ENCODE assay signal across 1 cellular context in genomic region chr7:92798517-92799249, GRCh38.
A peak's percentile ranks its signal among the peaks of the same experiment; 100 is the strongest.
TF ChIP-seq lines count a peak whose summit lies in the region.

No MANE protein-coding gene starts in this region.

TF ChIP-seq in K562, 482 proteins besides CTCF, POLR2A, EP300 and RAD21 (continued from another document):
- TF ChIP-seq, protein P1, sequence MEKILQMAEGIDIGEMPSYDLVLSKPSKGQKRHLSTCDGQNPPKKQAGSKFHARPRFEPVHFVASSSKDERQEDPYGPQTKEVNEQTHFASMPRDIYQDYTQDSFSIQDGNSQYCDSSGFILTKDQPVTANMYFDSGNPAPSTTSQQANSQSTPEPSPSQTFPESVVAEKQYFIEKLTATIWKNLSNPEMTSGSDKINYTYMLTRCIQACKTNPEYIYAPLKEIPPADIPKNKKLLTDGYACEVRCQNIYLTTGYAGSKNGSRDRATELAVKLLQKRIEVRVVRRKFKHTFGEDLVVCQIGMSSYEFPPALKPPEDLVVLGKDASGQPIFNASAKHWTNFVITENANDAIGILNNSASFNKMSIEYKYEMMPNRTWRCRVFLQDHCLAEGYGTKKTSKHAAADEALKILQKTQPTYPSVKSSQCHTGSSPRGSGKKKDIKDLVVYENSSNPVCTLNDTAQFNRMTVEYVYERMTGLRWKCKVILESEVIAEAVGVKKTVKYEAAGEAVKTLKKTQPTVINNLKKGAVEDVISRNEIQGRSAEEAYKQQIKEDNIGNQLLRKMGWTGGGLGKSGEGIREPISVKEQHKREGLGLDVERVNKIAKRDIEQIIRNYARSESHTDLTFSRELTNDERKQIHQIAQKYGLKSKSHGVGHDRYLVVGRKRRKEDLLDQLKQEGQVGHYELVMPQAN (IDR thresholded peaks at IDR 0.05; ENCODE audit: borderline replicate concordance): no peak
- no peak for TF ChIP-seq ZNF354B (CRISPR knock-in tag; IDR thresholded peaks at IDR 0.05)
- TF ChIP-seq RFX1 (IDR thresholded peaks at IDR 0.05): peak; percentile 42
- TF ChIP-seq ZNF133 (CRISPR knock-in tag; IDR thresholded peaks at IDR 0.05): no peak
- no peak for TF ChIP-seq POU5F1 (IDR thresholded peaks at IDR 0.05; ENCODE audit: borderline replicate concordance, low read depth, low read length, partially characterized antibody)
- TF ChIP-seq, protein P2, sequence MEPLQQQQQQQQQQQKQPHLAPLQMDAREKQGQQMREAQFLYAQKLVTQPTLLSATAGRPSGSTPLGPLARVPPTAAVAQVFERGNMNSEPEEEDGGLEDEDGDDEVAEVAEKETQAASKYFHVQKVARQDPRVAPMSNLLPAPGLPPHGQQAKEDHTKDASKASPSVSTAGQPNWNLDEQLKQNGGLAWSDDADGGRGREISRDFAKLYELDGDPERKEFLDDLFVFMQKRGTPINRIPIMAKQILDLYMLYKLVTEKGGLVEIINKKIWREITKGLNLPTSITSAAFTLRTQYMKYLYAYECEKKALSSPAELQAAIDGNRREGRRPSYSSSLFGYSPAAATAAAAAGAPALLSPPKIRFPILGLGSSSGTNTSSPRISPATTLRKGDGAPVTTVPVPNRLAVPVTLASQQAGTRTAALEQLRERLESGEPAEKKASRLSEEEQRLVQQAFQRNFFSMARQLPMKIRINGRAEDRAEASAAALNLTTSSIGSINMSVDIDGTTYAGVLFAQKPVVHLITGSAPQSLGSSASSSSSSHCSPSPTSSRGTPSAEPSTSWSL (CRISPR knock-in tag; IDR thresholded peaks at IDR 0.05; ENCODE audit: borderline replicate concordance): no peak
- peak; percentile 80; the same call in 1 of the 2 replicates for TF ChIP-seq MTA1 (IDR thresholded peaks at IDR 0.05; ENCODE audit: borderline replicate concordance)
- no peak for TF ChIP-seq ZNF263 (CRISPR knock-in tag; IDR thresholded peaks at IDR 0.05; ENCODE audit: borderline replicate concordance)
- TF ChIP-seq CXXC5 (CRISPR knock-in tag; IDR thresholded peaks at IDR 0.05): no peak
- TF ChIP-seq SP1 (CRISPR knock-in tag; IDR thresholded peaks at IDR 0.05): no peak
- no peak for TF ChIP-seq TCF3 (CRISPR knock-in tag; IDR thresholded peaks at IDR 0.05)
- no peak for TF ChIP-seq NR2C1 (IDR thresholded peaks at IDR 0.05)
- no peak for TF ChIP-seq NR2C1 (tag; IDR thresholded peaks at IDR 0.05)
- TF ChIP-seq MEF2D (tag; conservative IDR thresholded peaks at IDR 0.05; ENCODE audit: low read depth): no peak
- no peak for TF ChIP-seq HNRNPUL1 (IDR thresholded peaks at IDR 0.05; ENCODE audit: low read length)
- peak; percentile 94 for TF ChIP-seq SPI1 (IDR thresholded peaks at IDR 0.05; ENCODE audit: borderline replicate concordance, low read depth, low read length)
- peak; percentile 73 for TF ChIP-seq ZNF316 (IDR thresholded peaks at IDR 0.05)
- no peak for TF ChIP-seq ZNF699 (CRISPR knock-in tag; IDR thresholded peaks at IDR 0.05; ENCODE audit: insufficient replicate concordance)
- 0 out of 2 replicates have a peak, but pooled peaks have one; percentile 55 for TF ChIP-seq FOXJ2 (tag; IDR thresholded peaks at IDR 0.05)
- 0 out of 2 replicates have a peak, but pooled peaks have one; percentile 47 for TF ChIP-seq DPF2 (IDR thresholded peaks at IDR 0.05)
- no peak for TF ChIP-seq MTF1 (CRISPR knock-in tag; IDR thresholded peaks at IDR 0.05; ENCODE audit: borderline replicate concordance)
- no peak for TF ChIP-seq RHOXF2B (CRISPR knock-in tag; conservative IDR thresholded peaks at IDR 0.05)
- TF ChIP-seq TEAD4 (IDR thresholded peaks at IDR 0.05; ENCODE audit: low read length): peak; percentile 75
- no peak for TF ChIP-seq TEAD4 (CRISPR knock-in tag; IDR thresholded peaks at IDR 0.05; ENCODE audit: borderline replicate concordance)
- TF ChIP-seq, protein P3, sequence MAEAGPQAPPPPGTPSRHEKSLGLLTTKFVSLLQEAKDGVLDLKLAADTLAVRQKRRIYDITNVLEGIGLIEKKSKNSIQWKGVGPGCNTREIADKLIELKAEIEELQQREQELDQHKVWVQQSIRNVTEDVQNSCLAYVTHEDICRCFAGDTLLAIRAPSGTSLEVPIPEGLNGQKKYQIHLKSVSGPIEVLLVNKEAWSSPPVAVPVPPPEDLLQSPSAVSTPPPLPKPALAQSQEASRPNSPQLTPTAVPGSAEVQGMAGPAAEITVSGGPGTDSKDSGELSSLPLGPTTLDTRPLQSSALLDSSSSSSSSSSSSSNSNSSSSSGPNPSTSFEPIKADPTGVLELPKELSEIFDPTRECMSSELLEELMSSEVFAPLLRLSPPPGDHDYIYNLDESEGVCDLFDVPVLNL (CRISPR knock-in tag; IDR thresholded peaks at IDR 0.05; ENCODE audit: low read depth): no peak
- peak; percentile 85 for TF ChIP-seq NFIC (IDR thresholded peaks at IDR 0.05)
- TF ChIP-seq ESRRB (CRISPR knock-in tag; IDR thresholded peaks at IDR 0.05; ENCODE audit: borderline replicate concordance): no peak
- no peak for TF ChIP-seq NCOA2 (IDR thresholded peaks at IDR 0.05; ENCODE audit: partially characterized antibody in 2 of 2)
- no peak for TF ChIP-seq ZNF77 (CRISPR knock-in tag; IDR thresholded peaks at IDR 0.05)
- no peak for TF ChIP-seq ILF3 (IDR thresholded peaks at IDR 0.05; ENCODE audit: borderline replicate concordance)
- TF ChIP-seq C11orf30 (IDR thresholded peaks at IDR 0.05; ENCODE audit: low read depth): peak; percentile 68
- no peak for TF ChIP-seq CBFA2T2 (conservative IDR thresholded peaks at IDR 0.05)
- peak in 1 of 2 experiments; percentile 34 for TF ChIP-seq AFF1 (IDR thresholded peaks at IDR 0.05; ENCODE audit: low read depth in 1 of 2, partially characterized antibody in 2 of 2)
- TF ChIP-seq MAFG (tag; conservative IDR thresholded peaks at IDR 0.05): 0 out of 2 replicates have a peak, but pooled peaks have one; percentile 44
- 0 out of 4 replicates have a peak, but pooled peaks of 1 of the 2 experiments have one; percentile 13 for TF ChIP-seq TRIM24 (IDR thresholded peaks at IDR 0.05)
